10 cellular contexts compared by ENCODE assay signal in the genomic region with DNA sequence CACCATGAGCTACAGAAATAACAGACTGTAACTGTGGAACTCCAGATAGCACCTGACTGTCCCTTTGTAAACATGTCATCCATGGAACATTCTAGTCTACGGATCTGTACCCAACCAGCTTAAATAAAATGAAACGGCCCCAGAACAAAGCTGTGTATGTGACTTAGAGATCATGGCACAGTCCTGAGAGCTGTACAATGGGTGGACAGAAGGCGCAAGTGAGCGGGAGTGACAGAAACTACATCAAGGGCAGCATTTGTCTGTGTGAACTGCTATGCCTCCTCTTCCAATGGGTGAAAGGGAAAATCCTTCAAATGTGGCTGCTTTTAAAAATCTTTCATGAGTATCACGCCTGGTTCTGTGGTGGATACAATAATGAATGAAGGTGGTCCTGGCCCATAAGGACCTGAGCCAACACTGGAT.
DNase-seq lines count a peak whose midpoint lies in the region; ATAC-seq and TF ChIP-seq lines count a peak whose summit lies in the region.
"Had no signal": no experiment of that assay in that cellular context is flagged by ENCODE, and none has a peak within 500 bp of the region (broad histone marks: within the 10 kb centered on the region; RNA-seq: fewer than 3 reads in every experiment).

No MANE protein-coding gene starts in this region.

- DNase-seq in DMS53 (lab: John Stamatoyannopoulos, UW), result peak; percentile 78
- peak; percentile 67 for DNase-seq in NCI-H69 (lab: John Stamatoyannopoulos, UW)
- DNase-seq in fibroblast of lung (ENCODE audit: low read depth in 2 of 2), result peak in 1 of 2 donors; percentile 5
- DNase-seq in stimulated activated naive CD4-positive, alpha-beta T cell (lab: John Stamatoyannopoulos, UW), result no peak
- DNase-seq: upper lobe of right lung had no signal

- H3K79me2 ChIP-seq in fibroblast of lung (ENCODE audit: control insufficient read depth, insufficient read depth, low read length), result peaks cover 26% of the 10 kb centered on the region

- H3K4me2 ChIP-seq in fibroblast of lung (ENCODE audit: extremely low read depth, insufficient read depth, low read length), result peak overlapping the region; percentile 36

- H4K20me1 ChIP-seq in fibroblast of lung (ENCODE audit: control insufficient read depth, extremely low read depth, insufficient read depth, low read length), result no peaks in the 10 kb centered on the region

- H3K9me3 ChIP-seq in fibroblast of lung (ENCODE audit: control insufficient read depth, insufficient read depth, low read depth, low read length), result no peaks in the 10 kb centered on the region
- H3K9me3 ChIP-seq: upper lobe of right lung had no signal

- H3K27ac ChIP-seq in fibroblast of lung (ENCODE audit: insufficient read depth, low read length) (peak overlapping the region; percentile 49), rectal smooth muscle tissue (ENCODE audit: low read depth, low read length) (no peak overlapping the region)
- H3K27ac ChIP-seq: epithelial cell of prostate, upper lobe of right lung had no signal

- peak overlapping the region; percentile 27 for H2AFZ ChIP-seq in fibroblast of lung (ENCODE audit: low read length)

- H3K27me3 ChIP-seq in fibroblast of lung (ENCODE audit: control insufficient read depth, insufficient read depth, low read length) (no peaks in the 10 kb centered on the region), rectal smooth muscle tissue (ENCODE audit: control insufficient read depth, insufficient read depth, low read length) (no peaks in the 10 kb centered on the region)
- H3K27me3 ChIP-seq: upper lobe of right lung had no signal

- H3K4me3 ChIP-seq in fibroblast of lung (replicated peaks in 1 of 4; ENCODE audit: control extremely low read depth in 1 of 4, insufficient read depth in 1 of 4, low read depth in 3 of 4, low read length in 4 of 4) (peak overlapping the region in 1 of 4 experiments; percentile 1), rectal smooth muscle tissue (ENCODE audit: low read length) (peak overlapping the region; percentile 25)
- H3K4me3 ChIP-seq: upper lobe of right lung had no signal

- no peak for ATAC-seq in GM18858 (IDR thresholded peaks at IDR 0.05; ENCODE audit: unreplicated experiment)
- ATAC-seq in HG02798 (IDR thresholded peaks at IDR 0.05; ENCODE audit: poor library complexity, unreplicated experiment), result no peak
- no peak for ATAC-seq in GM21528 (IDR thresholded peaks at IDR 0.05; ENCODE audit: low FRiP score, unreplicated experiment)

- no peak overlapping the region for H3K9ac ChIP-seq in fibroblast of lung (ENCODE audit: insufficient read depth, low read length)
- no peak overlapping the region for H3K9ac ChIP-seq in rectal smooth muscle tissue (ENCODE audit: low read length)

- H3K4me1 ChIP-seq in fibroblast of lung (ENCODE audit: control insufficient read depth, extremely low read depth, insufficient read depth, low read length) (peaks cover under 1% of the 10 kb centered on the region), rectal smooth muscle tissue (ENCODE audit: control insufficient read depth, insufficient read depth, low read length) (no peaks in the 10 kb centered on the region)
- H3K4me1 ChIP-seq: upper lobe of right lung had no signal

- no peak for TF ChIP-seq CTCF in fibroblast of lung (conservative IDR thresholded peaks at IDR 0.05 in 1 of 2, IDR thresholded peaks at IDR 0.05 in 1 of 2; ENCODE audit: low read depth in 1 of 2, low read length in 2 of 2)

- H3K36me3 ChIP-seq in fibroblast of lung (ENCODE audit: control insufficient read depth, insufficient read depth, low read length), result peaks cover 2% of the 10 kb centered on the region
- H3K36me3 ChIP-seq in rectal smooth muscle tissue (ENCODE audit: control insufficient read depth, insufficient read depth, low read length), result peaks cover 2% of the 10 kb centered on the region

Comparison
In these comparisons a context has a peak if more than half of its experiments do, and no peak if none do; other contexts are left out.
1. DNase-seq: peak in DMS53 (single experiment) and NCI-H69 (single experiment); none in stimulated activated naive CD4-positive, alpha-beta T cell (0 of 6).